Comparison of ENCODE assay signal across 1 cellular context in genomic region chr9:35664531-35665470, GRCh38.
A peak's percentile ranks its signal among the peaks of the same experiment; 100 is the strongest.
TF ChIP-seq lines count a peak whose summit lies in the region.

Gene ARHGEF39, minus strand, starts transcription at chr9:35665195. Its CDS starts 26 bp downstream, at chr9:35665169.

TF ChIP-seq in IMR-90, 13 proteins besides CTCF, POLR2A, EP300 and RAD21:
- TF ChIP-seq MAZ (IDR thresholded peaks at IDR 0.05; ENCODE audit: borderline replicate concordance, low read depth, low read length): peak; percentile 94; the same call in 1 of the 2 replicates
- TF ChIP-seq FOS (IDR thresholded peaks at IDR 0.05; ENCODE audit: low read depth, low read length): no peak
- TF ChIP-seq SMC3 (IDR thresholded peaks at IDR 0.05; ENCODE audit: low read depth, low read length): no peak
- TF ChIP-seq USF2 (IDR thresholded peaks at IDR 0.05; ENCODE audit: low read depth, low read length): no peak
- no peak for TF ChIP-seq CHD1 (IDR thresholded peaks at IDR 0.05; ENCODE audit: low read depth, low read length)
- TF ChIP-seq MXI1 (IDR thresholded peaks at IDR 0.05; ENCODE audit: borderline replicate concordance, low read depth, low read length): peak; percentile 96
- TF ChIP-seq CEBPB (IDR thresholded peaks at IDR 0.05; ENCODE audit: low read depth, low read length): no peak
- no peak for TF ChIP-seq MAFK (IDR thresholded peaks at IDR 0.05; ENCODE audit: low read depth, low read length)
- TF ChIP-seq RFX5 (IDR thresholded peaks at IDR 0.05; ENCODE audit: low read depth, low read length): no peak
TF ChIP-seq in IMR-90: peak in this region for 2.
